19 cellular contexts compared by ENCODE assay signal in the genomic region with DNA sequence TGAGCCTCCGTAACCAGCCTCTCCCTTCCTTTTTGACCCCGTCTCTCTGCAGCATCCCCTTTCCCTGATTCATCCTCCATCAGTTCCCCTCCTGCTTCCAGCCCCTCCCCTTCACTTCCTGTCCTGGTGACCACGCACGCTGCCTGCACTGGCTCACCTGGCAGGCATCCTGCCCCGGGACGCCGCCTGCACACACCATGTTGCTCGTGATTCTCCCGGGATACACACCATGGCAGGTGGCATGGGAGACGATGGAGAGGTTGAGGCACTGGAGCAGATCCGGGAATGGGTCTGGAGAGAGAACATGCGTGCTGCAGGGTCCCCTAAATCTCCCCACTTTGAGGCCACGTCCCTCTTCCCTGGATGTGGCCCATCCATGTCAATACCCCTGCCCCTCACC. TPM values are rescaled to one million over a fixed set of nuclear protein-coding genes. Genes with fewer than 3 reads are reported as not detected.
DNase-seq lines count a peak whose midpoint lies in the region; ATAC-seq and TF ChIP-seq lines count a peak whose summit lies in the region.
"Had no signal": no experiment of that assay in that cellular context is flagged by ENCODE, and none has a peak within 500 bp of the region (broad histone marks: within the 10 kb centered on the region; RNA-seq: fewer than 3 reads in every experiment).

No MANE protein-coding gene starts in this region.

- peak overlapping the region; percentile 23 for H4K8ac ChIP-seq in neuronal stem cell (ENCODE audit: low read depth, low read length)

- H3K9me3 ChIP-seq in SK-N-SH (no peaks in the 10 kb centered on the region), neuronal stem cell (replicated peaks in 1 of 2; ENCODE audit: control insufficient read depth in 2 of 2, insufficient read depth in 1 of 2, low read depth in 1 of 2, low read length in 2 of 2) (peaks cover 0 to 2% of the 10 kb centered on the region in 2 donors)
- H3K9me3 ChIP-seq: BLaER1 had no signal

- no peak overlapping the region for H3K4me3 ChIP-seq in SK-N-SH (ENCODE audit: low read depth in 2 of 2, low read length in 1 of 2)
- H3K4me3 ChIP-seq in coronary artery: no peak overlapping the region
- H3K4me3 ChIP-seq in neuronal stem cell (ENCODE audit: low read length in 2 of 2): no peak overlapping the region
- H3K4me3 ChIP-seq: BLaER1, GM12878 had no signal

- no peak overlapping the region for H4K91ac ChIP-seq in neuronal stem cell (ENCODE audit: low read depth, low read length, poor library complexity)

- H2AK5ac ChIP-seq in neuronal stem cell (ENCODE audit: low read depth, low read length): no peak overlapping the region

- H2AFZ ChIP-seq in SK-N-SH (ENCODE audit: low read depth) (no peak overlapping the region), neuronal stem cell (ENCODE audit: low read length) (no peak overlapping the region)

- no peaks in the 10 kb centered on the region for H4K20me1 ChIP-seq in SK-N-SH (ENCODE audit: insufficient read depth)
- H4K20me1 ChIP-seq: BLaER1 had no signal

- H3K4me1 ChIP-seq in SK-N-SH (ENCODE audit: control insufficient read depth in 1 of 2, insufficient read depth in 2 of 2, low read depth in 1 of 2, low read length in 1 of 2) (no peaks in the 10 kb centered on the region), neuronal stem cell (ENCODE audit: control insufficient read depth in 2 of 2, insufficient read depth in 1 of 2, low read depth in 1 of 2, low read length in 2 of 2) (peaks cover 0 to 9% of the 10 kb centered on the region in 2 donors)
- H3K4me1 ChIP-seq: BLaER1 had no signal

- ATAC-seq in SK-N-SH treated with all-trans-retinoic acid at 6 μM for 48 hours (no peak), GM21423 (IDR thresholded peaks at IDR 0.05; ENCODE audit: unreplicated experiment) (no peak)
- ATAC-seq: GM12878 had no signal

- H3K9me2 ChIP-seq in SK-N-SH: no peaks in the 10 kb centered on the region

- H2BK12ac ChIP-seq in neuronal stem cell (ENCODE audit: low read length): no peak overlapping the region

- DNase-seq in SK-N-SH (peak; percentile 12), coronary artery (ENCODE audit: low spot score) (peak; percentile 28), neuronal stem cell (ENCODE audit: low spot score) (no peak), NCI-H510A treated with DMSO at 0.1 percent for 48 hours (lab: John Stamatoyannopoulos, UW) (no peak), dermis blood vessel endothelial cell (no peak), erythroblast (lab: John Stamatoyannopoulos, UW) (no peak)
- DNase-seq: AML-193; CD4-positive, CD25-positive, alpha-beta regulatory T cell; DMS 273 treated with DMSO at 0.1 percent for 48 hours; GOT3; HCEC 1CT had no signal

- POLR2A ChIA-PET in SK-N-SH (lab: Yijun Ruan, JAX): no interaction called here

- TF ChIP-seq EP300 in SK-N-SH (IDR thresholded peaks at IDR 0.05; ENCODE audit: borderline replicate concordance in 1 of 2, low read depth in 1 of 2, low read length in 1 of 2): no peak

- H3K18ac ChIP-seq in neuronal stem cell (ENCODE audit: low read length): peak overlapping the region; percentile 70

- no peak overlapping the region for H2BK120ac ChIP-seq in neuronal stem cell (ENCODE audit: low read depth, low read length)

- H3F3A ChIP-seq in SK-N-SH (replicated peaks; ENCODE audit: insufficient read depth): no peaks in the 10 kb centered on the region

- H3K4ac ChIP-seq in neuronal stem cell (ENCODE audit: low read length): no peak overlapping the region

- WGBS in SK-N-SH (ENCODE audit: low lambda C conversion rate): 10% methylated on average over 13 of the region's 13 CpGs
- no CpG with 5 or more reads among the region's 13 CpGs for WGBS in neuronal stem cell (ENCODE audit: extremely low coverage in 2 of 2, insufficient read length in 2 of 2, insufficient replicate concordance in 1 of 2), 2 donors

- H3K27me3 ChIP-seq in SK-N-SH (ENCODE audit: insufficient read depth): peaks cover 54% of the 10 kb centered on the region
- peaks cover 0 to 23% (median 0%) of the 10 kb centered on the region in 3 experiments for H3K27me3 ChIP-seq in neuronal stem cell (ENCODE audit: control insufficient read depth in 3 of 3, insufficient read depth in 3 of 3, low read depth in 1 of 3, low read length in 3 of 3)
- H3K27me3 ChIP-seq: BLaER1 had no signal

- TF ChIP-seq CTCF in SK-N-SH (IDR thresholded peaks at IDR 0.05): no peak
- no peak for TF ChIP-seq CTCF in coronary artery (IDR thresholded peaks at IDR 0.05)

- no peak overlapping the region for H2BK5ac ChIP-seq in neuronal stem cell (ENCODE audit: low read length)

- H3K14ac ChIP-seq in neuronal stem cell (ENCODE audit: low read length): peak overlapping the region; percentile 75

- no peak overlapping the region for H3K27ac ChIP-seq in SK-N-SH (ENCODE audit: low read depth in 2 of 2, low read length in 1 of 2)
- H3K27ac ChIP-seq in coronary artery: no peak overlapping the region
- H3K27ac ChIP-seq in neuronal stem cell (replicated peaks; ENCODE audit: low read length): no peak overlapping the region
- H3K27ac ChIP-seq: 22Rv1, BLaER1, HL-60 had no signal

- H3K4me2 ChIP-seq in SK-N-SH (no peak overlapping the region), neuronal stem cell (ENCODE audit: insufficient read depth, low read length, poor library complexity, severe bottlenecking) (no peak overlapping the region)
- H3K4me2 ChIP-seq: BLaER1 had no signal

- no peak overlapping the region for H3K23ac ChIP-seq in neuronal stem cell (ENCODE audit: low read depth, low read length, poor library complexity)

- H2BK15ac ChIP-seq in neuronal stem cell (ENCODE audit: low read length): no peak overlapping the region

- no peak for TF ChIP-seq RAD21 in SK-N-SH (IDR thresholded peaks at IDR 0.05; ENCODE audit: low read length)

- H3K79me2 ChIP-seq in SK-N-SH (ENCODE audit: insufficient read depth): no peaks in the 10 kb centered on the region

- no peak for TF ChIP-seq POLR2A in erythroblast (IDR thresholded peaks at IDR 0.05; ENCODE audit: low read length)

- peaks cover 1% of the 10 kb centered on the region for H3K79me1 ChIP-seq in neuronal stem cell (ENCODE audit: low read depth, low read length)

- H3K9ac ChIP-seq in SK-N-SH (no peak overlapping the region), neuronal stem cell (ENCODE audit: low read depth, low read length, poor library complexity) (peak overlapping the region; percentile 60)
- H3K9ac ChIP-seq: BLaER1 had no signal

- H3K36me3 ChIP-seq in SK-N-SH (replicated peaks in 1 of 2; ENCODE audit: control insufficient read depth in 1 of 2, insufficient read depth in 2 of 2, low read length in 1 of 2) (no peaks in the 10 kb centered on the region), neuronal stem cell (replicated peaks in 1 of 2; ENCODE audit: control insufficient read depth in 2 of 2, insufficient read depth in 2 of 2, low read length in 2 of 2) (no peaks in the 10 kb centered on the region)
- H3K36me3 ChIP-seq: BLaER1 had no signal

- CTCF ChIA-PET in SK-N-SH (lab: Yijun Ruan, JAX): no interaction called here

TF ChIP-seq in SK-N-SH, 30 proteins besides CTCF, POLR2A, EP300 and RAD21 (continues in another document):
- TF ChIP-seq, protein P1, sequence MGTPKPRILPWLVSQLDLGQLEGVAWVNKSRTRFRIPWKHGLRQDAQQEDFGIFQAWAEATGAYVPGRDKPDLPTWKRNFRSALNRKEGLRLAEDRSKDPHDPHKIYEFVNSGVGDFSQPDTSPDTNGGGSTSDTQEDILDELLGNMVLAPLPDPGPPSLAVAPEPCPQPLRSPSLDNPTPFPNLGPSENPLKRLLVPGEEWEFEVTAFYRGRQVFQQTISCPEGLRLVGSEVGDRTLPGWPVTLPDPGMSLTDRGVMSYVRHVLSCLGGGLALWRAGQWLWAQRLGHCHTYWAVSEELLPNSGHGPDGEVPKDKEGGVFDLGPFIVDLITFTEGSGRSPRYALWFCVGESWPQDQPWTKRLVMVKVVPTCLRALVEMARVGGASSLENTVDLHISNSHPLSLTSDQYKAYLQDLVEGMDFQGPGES (IDR thresholded peaks at IDR 0.05; ENCODE audit: low read depth, low read length): no peak

TF ChIP-seq in SK-N-SH treated with all-trans-retinoic acid at 6 μM for 48 hours, 23 proteins besides CTCF, POLR2A, EP300 and RAD21 (continues in another document):
- no peak for TF ChIP-seq ZNF70 (CRISPR knock-in tag; IDR thresholded peaks at IDR 0.05)
- TF ChIP-seq OSR1 (CRISPR knock-in tag; IDR thresholded peaks at IDR 0.05): no peak
- no peak for TF ChIP-seq TCF4 (CRISPR knock-in tag; IDR thresholded peaks at IDR 0.05; ENCODE audit: borderline replicate concordance)
- TF ChIP-seq ARNTL (CRISPR knock-in tag; IDR thresholded peaks at IDR 0.05; ENCODE audit: borderline replicate concordance, low read depth): no peak
- no peak for TF ChIP-seq PPARA (CRISPR knock-in tag; IDR thresholded peaks at IDR 0.05; ENCODE audit: borderline replicate concordance)

RNA-seq across cellular contexts. Expression of a gene that starts 4.2 kb away (rescaled TPM):
- polyA plus RNA-seq in SK-N-SH (2012; rRNA removed): not detected in 2 replicates
- not detected in 2 replicates for polyA plus RNA-seq in SK-N-SH (2012; cell fraction: cytosol; rRNA removed)
- not detected in 2 replicates for polyA plus RNA-seq in SK-N-SH (2012; cell fraction: nucleus; rRNA removed)
- not detected for polyA plus RNA-seq in neuronal stem cell (2013, experiment 1 of 2)
- polyA plus RNA-seq in neuronal stem cell (2013, experiment 2 of 2): not detected
- total RNA-seq in dermis blood vessel endothelial cell: not detected in 2 replicates
- total RNA-seq: A673; CD4-positive, CD25-positive, alpha-beta regulatory T cell; G401; GM12878 had no signal
- polyA plus RNA-seq: CD4-positive, CD25-positive, alpha-beta regulatory T cell; GM12878 had no signal

RNA-seq across cellular contexts. Expression of a gene that starts 4.2 kb away (rescaled TPM):
- polyA plus RNA-seq in SK-N-SH (2012; rRNA removed): not detected in 2 replicates
- not detected in 2 replicates for polyA plus RNA-seq in SK-N-SH (2012; cell fraction: cytosol; rRNA removed)
- not detected in 2 replicates for polyA plus RNA-seq in SK-N-SH (2012; cell fraction: nucleus; rRNA removed)
- not detected for polyA plus RNA-seq in neuronal stem cell (2013, experiment 1 of 2)
- polyA plus RNA-seq in neuronal stem cell (2013, experiment 2 of 2): not detected
- not detected in 2 replicates for total RNA-seq in dermis blood vessel endothelial cell
- total RNA-seq: A673; CD4-positive, CD25-positive, alpha-beta regulatory T cell; G401; GM12878 had no signal
- polyA plus RNA-seq: CD4-positive, CD25-positive, alpha-beta regulatory T cell; GM12878 had no signal

RNA-seq across cellular contexts. Expression of a gene that starts 11.1 kb away (rescaled TPM):
- not detected in 2 replicates for polyA plus RNA-seq in SK-N-SH (2012; rRNA removed)
- not detected in 2 replicates for polyA plus RNA-seq in SK-N-SH (2012; cell fraction: cytosol; rRNA removed)
- polyA plus RNA-seq in SK-N-SH (2012; cell fraction: nucleus; rRNA removed): not detected in 2 replicates
- polyA plus RNA-seq in neuronal stem cell (2013, experiment 1 of 2): 0.86 TPM
- 0.61 TPM for polyA plus RNA-seq in neuronal stem cell (2013, experiment 2 of 2)
- total RNA-seq in dermis blood vessel endothelial cell: 0.09 and 1.0 TPM in 2 replicates
- total RNA-seq: A673; CD4-positive, CD25-positive, alpha-beta regulatory T cell; G401; GM12878 had no signal
- polyA plus RNA-seq: CD4-positive, CD25-positive, alpha-beta regulatory T cell; GM12878 had no signal

RNA-seq across cellular contexts. Expression of a gene that starts 29.2 kb away (rescaled TPM):
- not detected in 2 replicates for polyA plus RNA-seq in SK-N-SH (2012; rRNA removed)
- not detected in 2 replicates for polyA plus RNA-seq in SK-N-SH (2012; cell fraction: cytosol; rRNA removed)
- not detected in 2 replicates for polyA plus RNA-seq in SK-N-SH (2012; cell fraction: nucleus; rRNA removed)
- 2.1 TPM for polyA plus RNA-seq in neuronal stem cell (2013, experiment 1 of 2)
- 1.1 TPM for polyA plus RNA-seq in neuronal stem cell (2013, experiment 2 of 2)
- not detected in 2 replicates for total RNA-seq in dermis blood vessel endothelial cell
- total RNA-seq: A673; CD4-positive, CD25-positive, alpha-beta regulatory T cell; G401; GM12878 had no signal
- polyA plus RNA-seq: CD4-positive, CD25-positive, alpha-beta regulatory T cell; GM12878 had no signal

RNA-seq across cellular contexts. Expression of a gene that starts 34.3 kb away (rescaled TPM):
- polyA plus RNA-seq in SK-N-SH (2012; rRNA removed): not detected in 2 replicates
- polyA plus RNA-seq in SK-N-SH (2012; cell fraction: cytosol; rRNA removed): not detected in 2 replicates
- polyA plus RNA-seq in SK-N-SH (2012; cell fraction: nucleus; rRNA removed): not detected in 2 replicates
- polyA plus RNA-seq in neuronal stem cell (2013, experiment 1 of 2): not detected
- polyA plus RNA-seq in neuronal stem cell (2013, experiment 2 of 2): not detected
- total RNA-seq in dermis blood vessel endothelial cell: not detected in 2 replicates
- total RNA-seq: A673; CD4-positive, CD25-positive, alpha-beta regulatory T cell; G401; GM12878 had no signal
- polyA plus RNA-seq: CD4-positive, CD25-positive, alpha-beta regulatory T cell; GM12878 had no signal

Comparison
In these comparisons a context has a peak if more than half of its experiments do, and no peak if none do; other contexts are left out.
1. DNase-seq: peak in SK-N-SH (single experiment) and coronary artery (single experiment); none in neuronal stem cell (single experiment), NCI-H510A treated with DMSO at 0.1 percent for 48 hours (single experiment), dermis blood vessel endothelial cell (single experiment) and erythroblast (0 of 2).